ENCODE assay signal across 1 cellular context in genomic region chr12:39412210-39412609, GRCh38.
TF ChIP-seq lines count a peak whose summit lies in the region.

No MANE protein-coding gene starts in this region.

TF ChIP-seq in H1, 55 proteins besides CTCF, POLR2A, EP300 and RAD21 (continued from another document):
- TF ChIP-seq POLR2AphosphoS5 (IDR thresholded peaks at IDR 0.05; ENCODE audit: low read depth, low read length): peak; percentile 68; the same call in 1 of the 2 replicates
- peak; percentile 98 for TF ChIP-seq TCF12 (IDR thresholded peaks at IDR 0.05; ENCODE audit: low read depth, low read length)
- no peak for TF ChIP-seq CTBP2 (IDR thresholded peaks at IDR 0.05; ENCODE audit: borderline replicate concordance, insufficient read depth, insufficient read length, low read length)
- TF ChIP-seq MAFK (IDR thresholded peaks at IDR 0.05; ENCODE audit: low read depth, low read length): no peak
- no peak for TF ChIP-seq BCL11A (IDR thresholded peaks at IDR 0.05; ENCODE audit: low read depth in 2 of 2, low read length in 2 of 2)
- no peak for TF ChIP-seq JUND (IDR thresholded peaks at IDR 0.05; ENCODE audit: low read length)
- TF ChIP-seq TAF7 (optimal IDR thresholded peaks at IDR 0.05; ENCODE audit: borderline replicate concordance, low read depth, low read length): no peak
- TF ChIP-seq NANOG (IDR thresholded peaks at IDR 0.05; ENCODE audit: insufficient read depth, low read depth, low read length, poor library complexity, severe bottlenecking): peak; percentile 96
- TF ChIP-seq TEAD4 (IDR thresholded peaks at IDR 0.05; ENCODE audit: low read depth, low read length): no peak
- TF ChIP-seq BACH1 (IDR thresholded peaks at IDR 0.05; ENCODE audit: low read length): no peak
